ENCODE assay signal across 19 cellular contexts in genomic region chr5:140166911-140167310, GRCh38.
"Had no signal": no experiment of that assay in that cellular context is flagged by ENCODE, and none has a peak within 500 bp of the region (broad histone marks: within the 10 kb centered on the region; RNA-seq: fewer than 3 reads in every experiment).

No MANE protein-coding gene starts in this region.

- H3K36me3 Mint-ChIP-seq: activated CD4-positive, alpha-beta memory T cell treated with anti-CD3 and anti-CD28 coated beads for 36 hours; activated naive CD8-positive, alpha-beta T cell treated with anti-CD3 and anti-CD28 coated beads for 36 hours; type B pancreatic cell; WTC11 had no signal

- H3K9me3 ChIP-seq: esophagus squamous epithelium, heart right ventricle, left ventricle myocardium inferior, testis had no signal

- H3K4me3 Mint-ChIP-seq: activated CD4-positive, alpha-beta memory T cell treated with anti-CD3 and anti-CD28 coated beads for 36 hours; activated CD4-positive, alpha-beta T cell treated with anti-CD3 and anti-CD28 coated beads for 36 hours; activated naive CD8-positive, alpha-beta T cell treated with anti-CD3 and anti-CD28 coated beads for 36 hours; effector memory CD8-positive, alpha-beta T cell; stimulated activated naive CD8-positive, alpha-beta T cell treated with anti-CD3 and anti-CD28 coated beads, Interleukin-15, amount 100 ng/mL, for 72 hours; type B pancreatic cell; WTC11 had no signal

- ATAC-seq: activated CD4-positive, alpha-beta T cell treated with anti-CD3 and anti-CD28 coated beads for 36 hours; effector memory CD8-positive, alpha-beta T cell; heart right ventricle; stimulated activated naive CD8-positive, alpha-beta T cell treated with anti-CD3 and anti-CD28 coated beads, Interleukin-15, amount 100 ng/mL, for 72 hours; WTC11 had no signal

- DNase-seq: activated CD4-positive, alpha-beta memory T cell treated with anti-CD3 and anti-CD28 coated beads for 36 hours; activated CD4-positive, alpha-beta T cell treated with anti-CD3 and anti-CD28 coated beads for 36 hours; activated naive CD8-positive, alpha-beta T cell treated with anti-CD3 and anti-CD28 coated beads for 36 hours; activated T-cell treated with anti-CD3 and anti-CD28 coated beads for 4 hours; amniotic stem cell; effector memory CD8-positive, alpha-beta T cell; esophagus squamous epithelium; heart right ventricle; kidney glomerular epithelial cell; left ventricle myocardium inferior; mammary epithelial cell; midbrain; stimulated activated CD4-positive, alpha-beta T cell treated with anti-CD3 and anti-CD28 coated beads, Interleukin-2, amount 100 ng/mL, for 24 hours; stimulated activated naive CD8-positive, alpha-beta T cell treated with anti-CD3 and anti-CD28 coated beads, Interleukin-15, amount 100 ng/mL, for 72 hours; testis had no signal

- H3K4me3 ChIP-seq: cardiac muscle cell, esophagus squamous epithelium, heart right ventricle, left ventricle myocardium inferior, testis had no signal

- H3K27me3 ChIP-seq: cardiac muscle cell, esophagus squamous epithelium, heart right ventricle, testis had no signal

- H3K4me1 Mint-ChIP-seq: activated CD4-positive, alpha-beta T cell treated with anti-CD3 and anti-CD28 coated beads for 36 hours; activated naive CD8-positive, alpha-beta T cell treated with anti-CD3 and anti-CD28 coated beads for 36 hours; stimulated activated naive CD8-positive, alpha-beta T cell treated with anti-CD3 and anti-CD28 coated beads, Interleukin-15, amount 100 ng/mL, for 72 hours had no signal

- H3K27ac Mint-ChIP-seq: activated CD4-positive, alpha-beta memory T cell treated with anti-CD3 and anti-CD28 coated beads for 36 hours; activated CD4-positive, alpha-beta T cell treated with anti-CD3 and anti-CD28 coated beads for 36 hours; activated naive CD8-positive, alpha-beta T cell treated with anti-CD3 and anti-CD28 coated beads for 36 hours; effector memory CD8-positive, alpha-beta T cell; progenitor cell of endocrine pancreas; stimulated activated naive CD8-positive, alpha-beta T cell treated with anti-CD3 and anti-CD28 coated beads, Interleukin-15, amount 100 ng/mL, for 72 hours; type B pancreatic cell; WTC11 had no signal

- H3K27ac ChIP-seq: cardiac muscle cell, esophagus squamous epithelium, heart right ventricle, left ventricle myocardium inferior, testis had no signal

- H3K27me3 Mint-ChIP-seq: activated CD4-positive, alpha-beta memory T cell treated with anti-CD3 and anti-CD28 coated beads for 36 hours; activated CD4-positive, alpha-beta T cell treated with anti-CD3 and anti-CD28 coated beads for 36 hours; activated naive CD8-positive, alpha-beta T cell treated with anti-CD3 and anti-CD28 coated beads for 36 hours; effector memory CD8-positive, alpha-beta T cell; stimulated activated naive CD8-positive, alpha-beta T cell treated with anti-CD3 and anti-CD28 coated beads, Interleukin-15, amount 100 ng/mL, for 72 hours had no signal

- H3K36me3 ChIP-seq: cardiac muscle cell, esophagus squamous epithelium, heart right ventricle, left ventricle myocardium inferior had no signal

- H3K9me3 Mint-ChIP-seq: activated CD4-positive, alpha-beta memory T cell treated with anti-CD3 and anti-CD28 coated beads for 36 hours; activated naive CD8-positive, alpha-beta T cell treated with anti-CD3 and anti-CD28 coated beads for 36 hours; effector memory CD8-positive, alpha-beta T cell; stimulated activated naive CD8-positive, alpha-beta T cell treated with anti-CD3 and anti-CD28 coated beads, Interleukin-15, amount 100 ng/mL, for 72 hours; type B pancreatic cell; WTC11 had no signal
